In genomic region chr2:6940820-6941219, GRCh38 we compare ENCODE assay signal across 17 cellular contexts. TPM values are rescaled to one million over a fixed set of nuclear protein-coding genes. Genes with fewer than 3 reads are reported as not detected.
DNase-seq lines count a peak whose midpoint lies in the region; ATAC-seq and TF ChIP-seq lines count a peak whose summit lies in the region.
"Had no signal": no experiment of that assay in that cellular context is flagged by ENCODE, and none has a peak within 500 bp of the region (broad histone marks: within the 10 kb centered on the region; RNA-seq: fewer than 3 reads in every experiment).

No MANE protein-coding gene starts in this region.

- POLR2A ChIA-PET in HEK293 (lab: Yijun Ruan, JAX), result no interaction called here

- H3K36me3 ChIP-seq in HEK293 (ENCODE audit: control insufficient read depth in 2 of 2, insufficient read depth in 1 of 2, low read length in 2 of 2), result peaks cover 0 to 18% of the 10 kb centered on the region in 2 experiments; a peak in 1 of 3 replicates
- H3K36me3 ChIP-seq: gastrocnemius medialis, left lung had no signal

- H3K4me1 ChIP-seq in HEK293 (ENCODE audit: control insufficient read depth, insufficient read depth, low read length), result no peaks in the 10 kb centered on the region

- H3K36me3 Mint-ChIP-seq in activated T-cell treated with anti-CD3 and anti-CD28 coated beads, Interleukin-2, amount 50 U/mL, for 4 hours (ENCODE audit: insufficient read depth), result peaks cover 41% of the 10 kb centered on the region

- CTCF ChIA-PET in HEK293 (lab: Yijun Ruan, JAX), result no interaction called here

- DNase-seq in smooth muscle cell of the brain vasculature (ENCODE audit: low read depth, low spot score) (peak; percentile 55), EL (no peak)
- DNase-seq in activated T-cell treated with anti-CD3 and anti-CD28 coated beads, Interleukin-2, amount 50 U/mL, for 4 hours, result no peak
- DNase-seq: activated CD4-positive, alpha-beta T cell treated with anti-CD3 and anti-CD28 coated beads, Interleukin-2, amount 50 U/mL, for 1 hour; effector memory CD4-positive, alpha-beta T cell; gastrocnemius medialis; left lung; NCI-H1105 treated with DMSO at 0.1 percent for 48 hours; NCI-H2081 treated with DMSO at 0.1 percent for 48 hours; NCI-H446; SK-N-SH had no signal

- peaks cover 51% of the 10 kb centered on the region for H3K4me1 Mint-ChIP-seq in activated T-cell treated with anti-CD3 and anti-CD28 coated beads, Interleukin-2, amount 50 U/mL, for 4 hours (ENCODE audit: low read depth)

- no peak overlapping the region for H3K27ac ChIP-seq in HEK293 (ENCODE audit: extremely low read depth, low read depth, low read length)
- H3K27ac ChIP-seq in angular gyrus (ENCODE audit: low read depth, low read length), result peak overlapping the region; percentile 73
- peak overlapping the region; percentile 77 for H3K27ac ChIP-seq in layer of hippocampus (ENCODE audit: low read depth, low read length)
- H3K27ac ChIP-seq: BLaER1 had no signal

- H3K9me3 Mint-ChIP-seq in activated T-cell treated with anti-CD3 and anti-CD28 coated beads, Interleukin-2, amount 50 U/mL, for 4 hours, result no peaks in the 10 kb centered on the region
- H3K9me3 Mint-ChIP-seq: T-helper 2 cell treated with Interferon-gamma antibody and Interleukin-4, amounts not matched to agents 5 μg/mL and 100 μg/mL, for 36 hours had no signal

- TF ChIP-seq CTCF in HEK293 (tag by site-specific recombination; IDR thresholded peaks at IDR 0.05), result no peak

- no peaks in the 10 kb centered on the region for H3K27me3 Mint-ChIP-seq in activated T-cell treated with anti-CD3 and anti-CD28 coated beads, Interleukin-2, amount 50 U/mL, for 4 hours (ENCODE audit: low read depth)

- ATAC-seq in HG03378 (IDR thresholded peaks at IDR 0.05; ENCODE audit: unreplicated experiment), result no peak
- no peak for ATAC-seq in activated T-cell treated with anti-CD3 and anti-CD28 coated beads, Interleukin-2, amount 50 U/mL, for 4 hours
- ATAC-seq: left lung had no signal

- H3K9me3 ChIP-seq in HEK293 (ENCODE audit: control insufficient read depth, insufficient read depth, low read depth, low read length), result no peaks in the 10 kb centered on the region
- H3K9me3 ChIP-seq: BLaER1, gastrocnemius medialis, left lung, SK-N-SH had no signal

- no peak overlapping the region for H3K4me3 ChIP-seq in HEK293 (ENCODE audit: low read depth, low read length)
- H3K4me3 ChIP-seq: BLaER1, gastrocnemius medialis, left lung had no signal

- H3K27me3 ChIP-seq in layer of hippocampus (ENCODE audit: control insufficient read depth, insufficient read depth, low read length), result no peaks in the 10 kb centered on the region
- H3K27me3 ChIP-seq: BLaER1, gastrocnemius medialis, left lung had no signal

- no peak overlapping the region for H3K4me3 Mint-ChIP-seq in activated T-cell treated with anti-CD3 and anti-CD28 coated beads, Interleukin-2, amount 50 U/mL, for 4 hours
- H3K4me3 Mint-ChIP-seq: T-helper 2 cell treated with Interferon-gamma antibody and Interleukin-4, amounts not matched to agents 5 μg/mL and 100 μg/mL, for 36 hours had no signal

TF ChIP-seq in HEK293, 187 proteins besides CTCF, POLR2A, EP300 and RAD21:
- TF ChIP-seq ZSCAN18 (tag by site-specific recombination; IDR thresholded peaks at IDR 0.05) (no peak), ZIC2 (tag by site-specific recombination; IDR thresholded peaks at IDR 0.05) (peak; percentile 84)
TF ChIP-seq in HEK293: peak in this region for 1.

RNA-seq across cellular contexts. Expression of gene RNF144A, which starts 23.6 kb away (rescaled TPM):
- total RNA-seq in activated T-cell treated with anti-CD3 and anti-CD28 coated beads, Interleukin-2, amount 50 U/mL, for 4 hours, result 10 to 100 TPM; 13.7 to 25.6 (median 18.9) TPM
